6 cellular contexts compared by ENCODE assay signal in the genomic region with DNA sequence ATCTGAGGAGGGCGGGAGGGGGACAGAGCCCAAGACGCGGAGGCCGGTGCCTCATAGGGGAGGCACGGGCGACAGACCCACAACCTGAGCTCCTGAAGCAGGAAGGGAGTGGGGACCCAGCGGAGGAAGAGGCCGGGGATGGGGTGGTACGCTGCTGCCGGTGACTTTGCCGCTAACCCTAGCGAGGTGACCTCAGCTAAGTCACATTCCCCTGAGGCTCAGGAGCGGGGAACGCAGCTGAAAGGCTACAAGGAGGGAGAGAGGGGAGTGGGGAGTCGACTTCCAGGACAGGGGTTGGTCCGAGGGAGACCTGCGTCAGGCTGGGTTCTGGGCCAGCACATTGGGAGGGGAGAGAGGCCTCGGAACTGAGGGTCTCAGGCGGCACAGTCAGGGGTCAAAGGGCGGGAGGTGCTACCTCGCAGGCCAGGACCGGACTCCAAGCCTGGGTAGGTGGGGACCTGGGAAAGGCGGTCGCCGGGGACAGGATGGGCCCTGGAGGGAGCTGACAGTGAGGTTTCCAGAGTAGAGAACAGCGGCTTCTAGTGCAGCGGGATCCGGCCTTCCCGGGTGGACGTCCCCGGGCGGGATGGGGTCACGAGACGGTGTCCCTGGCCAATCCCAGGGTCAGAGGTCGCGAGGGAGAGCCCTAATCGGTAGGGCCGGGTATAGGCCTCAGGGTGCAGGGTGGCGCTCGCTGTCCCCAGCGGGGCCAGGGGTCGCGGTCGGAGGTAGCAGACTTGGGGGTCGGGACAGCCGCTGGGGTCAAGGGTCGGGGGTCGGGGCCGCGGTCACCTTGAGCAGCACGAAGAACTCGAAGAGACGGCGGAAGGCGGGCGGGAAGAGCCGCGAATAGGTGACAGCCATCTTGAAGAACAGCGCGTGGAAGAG. TPM values are rescaled to one million over a fixed set of nuclear protein-coding genes. Genes with fewer than 3 reads are reported as not detected.
DNase-seq lines count a peak whose midpoint lies in the region; FAIRE-seq and TF ChIP-seq lines count a peak whose summit lies in the region.

No MANE protein-coding gene starts in this region.

- H3K27ac ChIP-seq in small intestine (ENCODE audit: low read depth in 1 of 2, low read length in 1 of 2): peak overlapping the region; percentile 80 to 95

- no peaks in the 10 kb centered on the region for H3K9me3 Mint-ChIP-seq in activated naive CD4-positive, alpha-beta T cell treated with anti-CD3 and anti-CD28 coated beads, Interleukin-2, amount 50 U/mL, for 24 hours

- H3K4me3 ChIP-seq in endocrine pancreas (ENCODE audit: control insufficient read depth, insufficient read depth, low read length) (peak overlapping the region; percentile 28), small intestine (ENCODE audit: low read depth in 1 of 2, low read length in 2 of 2) (peak overlapping the region; percentile 87 to 89)

- peaks cover 33% of the 10 kb centered on the region for H3K4me1 Mint-ChIP-seq in activated naive CD4-positive, alpha-beta T cell treated with anti-CD3 and anti-CD28 coated beads, Interleukin-2, amount 50 U/mL, for 24 hours

- peak overlapping the region; percentile 91 for H3K4me3 Mint-ChIP-seq in activated naive CD4-positive, alpha-beta T cell treated with anti-CD3 and anti-CD28 coated beads, Interleukin-2, amount 50 U/mL, for 24 hours

- no peaks in the 10 kb centered on the region for H3K27me3 ChIP-seq in endocrine pancreas (ENCODE audit: control insufficient read depth, insufficient read depth, low read length)
- H3K27me3 ChIP-seq in small intestine (ENCODE audit: control insufficient read depth in 2 of 2, insufficient read depth in 2 of 2, low read length in 2 of 2): no peaks in the 10 kb centered on the region

- peak overlapping the region; percentile 85 for H3K27ac Mint-ChIP-seq in activated naive CD4-positive, alpha-beta T cell treated with anti-CD3 and anti-CD28 coated beads, Interleukin-2, amount 50 U/mL, for 24 hours

- H3K27me3 Mint-ChIP-seq in activated naive CD4-positive, alpha-beta T cell treated with anti-CD3 and anti-CD28 coated beads, Interleukin-2, amount 50 U/mL, for 24 hours: no peaks in the 10 kb centered on the region

- FAIRE-seq in small intestine (lab: Jason Lieb, UNC): no peak

- H3K36me3 ChIP-seq in endocrine pancreas (ENCODE audit: control insufficient read depth, insufficient read depth, low read length) (no peaks in the 10 kb centered on the region), small intestine (ENCODE audit: control insufficient read depth in 2 of 2, insufficient read depth in 2 of 2, low read length in 2 of 2) (no peaks in the 10 kb centered on the region)

- 1 to 2% (median 1%) methylated on average over 47 to 60 of the region's 60 CpGs for WGBS in small intestine, 3 donors

- peak overlapping the region; percentile 91 for H3K9ac ChIP-seq in endocrine pancreas (ENCODE audit: control insufficient read depth, insufficient read depth, low read length)

- H3K9me3 ChIP-seq in endocrine pancreas (ENCODE audit: control insufficient read depth, low read length) (no peaks in the 10 kb centered on the region), small intestine (ENCODE audit: control insufficient read depth, low read depth) (no peaks in the 10 kb centered on the region)

- H3K36me3 Mint-ChIP-seq in activated naive CD4-positive, alpha-beta T cell treated with anti-CD3 and anti-CD28 coated beads, Interleukin-2, amount 50 U/mL, for 24 hours: no peaks in the 10 kb centered on the region

- in situ Hi-C loops in GM13976 (cut with MboI; ENCODE audit: low sequenced_read_pairs, unreplicated experiment): no loop called here

- no peak for DNase-seq in activated naive CD4-positive, alpha-beta T cell treated with Interleukin-2 at 50 U/mL for 16 hours
- DNase-seq in small intestine (peak; percentile 32), CD1c-positive myeloid dendritic cell (ENCODE audit: extremely low spot score) (no peak), GM13976 (ENCODE audit: low spot score) (no peak)

- H3K4me1 ChIP-seq in endocrine pancreas (ENCODE audit: control insufficient read depth, insufficient read depth, low read length) (no peaks in the 10 kb centered on the region), small intestine (ENCODE audit: control insufficient read depth in 2 of 2, insufficient read depth in 1 of 2, low read depth in 1 of 2, low read length in 1 of 2) (peaks cover 6 to 9% of the 10 kb centered on the region in 2 donors)

- TF ChIP-seq CTCF in GM13976 (IDR thresholded peaks at IDR 0.05; ENCODE audit: borderline replicate concordance, control extremely low read depth, extremely low read depth, insufficient read depth, missing control alignments): no peak

RNA-seq across cellular contexts. Expression of a gene that starts 0.7 kb away (rescaled TPM):
- polyA plus RNA-seq in small intestine: 100 to 1,000 TPM; 153 to 313 (median 219) TPM

RNA-seq across cellular contexts. Expression of a gene that starts 1.1 kb away (rescaled TPM):
- not detected for polyA plus RNA-seq in small intestine

RNA-seq across cellular contexts. Expression of a gene that starts 6.2 kb away (rescaled TPM):
- 10 to 100 TPM; 14.5 to 34.4 (median 26.2) TPM for polyA plus RNA-seq in small intestine

RNA-seq across cellular contexts. Expression of a gene that starts 19.7 kb away (rescaled TPM):
- 10 to 100 TPM in 2 of 3 donors, 1 to 10 TPM in 1; 6.2 to 60.3 (median 34.2) TPM for polyA plus RNA-seq in small intestine

RNA-seq across cellular contexts. Expression of a gene that starts 20.0 kb away (rescaled TPM):
- under 1 TPM in 1 of 3 donors, not detected in 2; 0.10 TPM for polyA plus RNA-seq in small intestine
